ENCODE assay signal across 10 cellular contexts in genomic region chr7:100237049-100237790, GRCh38. TPM values are rescaled to one million over a fixed set of nuclear protein-coding genes. Genes with fewer than 3 reads are reported as not detected.
DNase-seq lines count a peak whose midpoint lies in the region; ATAC-seq and TF ChIP-seq lines count a peak whose summit lies in the region.
"Not testable (repeated sequence)": the region's sequence is repeated elsewhere in the genome, so short reads cannot be mapped to it uniquely, and the experiment has no call there.
"Had no signal": no experiment of that assay in that cellular context is flagged by ENCODE, and none has a peak within 500 bp of the region (broad histone marks: within the 10 kb centered on the region; RNA-seq: fewer than 3 reads in every experiment).

No MANE protein-coding gene starts in this region.

- H3K27me3 ChIP-seq in heart left ventricle, gastrocnemius medialis: not testable (repeated sequence)

- H3K27ac ChIP-seq in heart left ventricle (peak overlapping the region in 10 of 12 donors; percentile 32 to 75 (median 67)), gastrocnemius medialis (peak overlapping the region; percentile 98 to 100 (median 98))

- WGBS in heart left ventricle, 4 donors = 58 to 69% (median 62%) methylated on average over 18 to 22 of the region's 22 CpGs

- H3K36me3 Mint-ChIP-seq in chondrocyte (ENCODE audit: low read depth) = not testable (repeated sequence)

- not testable (repeated sequence) for TF ChIP-seq POLR2A in heart left ventricle (IDR thresholded peaks at IDR 0.05)
- TF ChIP-seq POLR2A in gastrocnemius medialis (IDR thresholded peaks at IDR 0.05) = peak; percentile 67 to 69

- not testable (repeated sequence) for H3K27ac Mint-ChIP-seq in chondrocyte (ENCODE audit: unreplicated experiment)

- H3K27me3 Mint-ChIP-seq in chondrocyte (ENCODE audit: low read depth) = not testable (repeated sequence)

- H3K4me3 ChIP-seq in heart left ventricle (peak overlapping the region in 5 of 12 donors; percentile 3 to 17 (median 6)), gastrocnemius medialis (peak overlapping the region; percentile 30 to 45 (median 40))

- in situ Hi-C loops in gastrocnemius medialis (cut with MboI; ENCODE audit: low sequenced_read_pairs in 4 of 4) = not testable (repeated sequence)

- peak; percentile 24 for TF ChIP-seq CTCF in chondrocyte (IDR thresholded peaks at IDR 0.05)
- peak in 1 of 12 donors; percentile 16 for TF ChIP-seq CTCF in heart left ventricle (IDR thresholded peaks at IDR 0.05)
- not testable (repeated sequence) for TF ChIP-seq CTCF in gastrocnemius medialis (IDR thresholded peaks at IDR 0.05 in 4 of 5, conservative IDR thresholded peaks at IDR 0.05 in 1 of 5)

- ATAC-seq in heart left ventricle (peak; percentile 66 to 89 (median 80)), gastrocnemius medialis (peak; percentile 82 to 88)

- not testable (repeated sequence) for H3K4me3 Mint-ChIP-seq in chondrocyte (ENCODE audit: unreplicated experiment)

- not testable (repeated sequence) for H3K9me3 Mint-ChIP-seq in chondrocyte (ENCODE audit: low read depth)

- H3K4me1 ChIP-seq in heart left ventricle = not testable (repeated sequence)
- peaks cover 45 to 67% of the 10 kb centered on the region in 2 donors for H3K4me1 ChIP-seq in gastrocnemius medialis

- H3K36me3 ChIP-seq in heart left ventricle, gastrocnemius medialis: not testable (repeated sequence)

- H3K9me3 ChIP-seq in heart left ventricle, gastrocnemius medialis: not testable (repeated sequence)

- not testable (repeated sequence) for H3K4me1 Mint-ChIP-seq in chondrocyte (ENCODE audit: low read depth)

- peak; percentile 9 for DNase-seq in ELF-1 (ENCODE audit: low read depth, low spot score)
- peak; percentile 11 for DNase-seq in NCI-H2107 (lab: John Stamatoyannopoulos, UW)
- peak; percentile 32 for DNase-seq in RPMI7951 (ENCODE audit: low read depth)
- DNase-seq in chondrocyte (ENCODE audit: low spot score) = not testable (repeated sequence)
- peak in 1 of 5 donors; percentile 50 for DNase-seq in heart left ventricle
- peak; percentile 81 for DNase-seq in myocyte (ENCODE audit: low read depth)
- DNase-seq in gastrocnemius medialis = peak in 1 of 2 donors; percentile 92

- intact Hi-C loops in heart left ventricle (cut with DNase I) = not testable (repeated sequence)
- intact Hi-C loops in gastrocnemius medialis (cut with DNase I; ENCODE audit: low total_unique reads) = loop anchor here (5.0 kb wide), 1 partner anchor 35 kb away; no protein-coding TSS in a partner anchor

RNA-seq across cellular contexts. Expression of gene PVRIG, which starts 17.5 kb away (rescaled TPM):
- not detected in 2 replicates for total RNA-seq in RPMI7951 (2014; rRNA removed; shearing (Covaris generic))
- total RNA-seq in chondrocyte (not detected in 3 replicates), heart left ventricle (1 to 10 TPM in 1 of 9 donors, under 1 TPM in 2, not detected in 6; 0.63 to 2.7 (median 0.97) TPM), myocyte (not detected in 2 replicates), gastrocnemius medialis (not detected)
- under 1 TPM; 0.08 to 0.11 TPM for polyA plus RNA-seq in heart left ventricle
- polyA plus RNA-seq in myocyte (2012) = 1.7 TPM
- total RNA-seq: astrocyte, GM23338, prostate gland had no signal

RNA-seq across cellular contexts. Expression of gene STAG3, which starts 59.5 kb away (rescaled TPM):
- total RNA-seq in RPMI7951 (2014; rRNA removed; shearing (Covaris generic)) = 2.5 and 3.8 TPM in 2 replicates
- total RNA-seq in chondrocyte (0.57 to 1.2 TPM (median 0.64 TPM) in 3 replicates), heart left ventricle (1 to 10 TPM in 2 of 9 donors, under 1 TPM in 6, not detected in 1; 0.09 to 1.3 (median 0.58) TPM), myocyte (0.31 TPM in 1 of 2 replicates, not detected in the other), gastrocnemius medialis (1 to 10 TPM in 1 of 4 donors, under 1 TPM in 1, not detected in 2; 0.13 to 5.5 TPM)
- polyA plus RNA-seq in heart left ventricle = under 1 TPM; 0.11 to 0.88 TPM
- polyA plus RNA-seq in myocyte (2012) = 4.4 TPM
